20 cellular contexts compared by ENCODE assay signal in the genomic region with DNA sequence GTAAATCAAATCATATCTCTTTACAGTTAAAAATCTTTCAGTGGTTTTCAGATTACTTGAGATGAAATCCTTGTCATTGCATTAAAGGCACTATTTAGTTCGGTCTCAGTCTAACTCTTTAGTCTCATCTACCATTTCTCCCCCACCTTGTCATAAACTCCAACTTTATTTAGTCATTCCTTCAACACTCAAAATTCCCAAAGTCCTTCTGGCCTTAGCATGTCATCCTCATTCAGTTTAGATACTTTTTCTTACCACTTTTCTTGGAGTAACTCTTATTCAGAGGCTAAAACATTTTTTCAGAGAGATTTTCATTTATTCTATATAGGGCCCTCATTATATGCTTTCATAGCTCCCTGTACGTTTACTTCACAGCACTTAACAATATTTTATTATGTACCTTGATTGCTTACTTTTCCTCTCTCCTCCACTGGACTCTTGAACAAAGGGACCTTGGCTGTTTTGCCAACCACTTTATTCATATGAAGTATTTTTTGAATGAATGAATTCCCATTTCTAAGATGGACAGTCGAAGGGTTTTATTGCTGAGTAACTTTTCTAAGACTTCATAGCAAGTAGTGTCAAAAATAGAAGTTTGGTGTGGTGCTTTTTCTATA. TPM values are rescaled to one million over a fixed set of nuclear protein-coding genes. Genes with fewer than 3 reads are reported as not detected.
DNase-seq lines count a peak whose midpoint lies in the region; ATAC-seq and TF ChIP-seq lines count a peak whose summit lies in the region.
"Had no signal": no experiment of that assay in that cellular context is flagged by ENCODE, and none has a peak within 500 bp of the region (broad histone marks: within the 10 kb centered on the region; RNA-seq: fewer than 3 reads in every experiment).

No MANE protein-coding gene starts in this region.

- no peaks in the 10 kb centered on the region for H3K9me2 ChIP-seq in Loucy (replicated peaks; ENCODE audit: low read depth, low read length)
- H3K9me2 ChIP-seq in GM23338 (ENCODE audit: insufficient read depth), result no peaks in the 10 kb centered on the region

- DNase-seq in activated CD4-positive, alpha-beta T cell treated with anti-CD3 and anti-CD28 coated beads, Interleukin-2, amount 10 ng/mL, durations not matched to agents 7 days and 5 days, result no peak
- DNase-seq in activated CD4-positive, alpha-beta T cell treated with anti-CD3 and anti-CD28 coated beads for 4 hours, result no peak
- DNase-seq in CD4-positive, CD25-positive, alpha-beta regulatory T cell, result no peak
- DNase-seq in right lobe of liver (no peak), head of caudate nucleus (no peak), anterior cingulate cortex (lab: John Stamatoyannopoulos, UW) (no peak), GM23338 (ENCODE audit: low spot score) (no peak)
- DNase-seq: BE2C; H7; Karpas-422; NCI-H1048; NCI-H187 treated with DMSO at 0.1 percent for 48 hours; stimulated activated CD8-positive, alpha-beta memory T cell treated with anti-CD3 and anti-CD28 coated beads, Interleukin-4, amount 100 ng/mL, for 48 hours; T-helper 2 cell had no signal

- H3K79me2 ChIP-seq in Loucy (ENCODE audit: insufficient read depth, low read length), result peaks cover 100% of the 10 kb centered on the region
- peaks cover 94% of the 10 kb centered on the region for H3K79me2 ChIP-seq in GM23338 (replicated peaks; ENCODE audit: insufficient read depth)

- no peaks in the 10 kb centered on the region for H3K9me3 ChIP-seq in CD4-positive, CD25-positive, alpha-beta regulatory T cell (ENCODE audit: control insufficient read depth in 2 of 2, low read length in 2 of 2)
- no peaks in the 10 kb centered on the region for H3K9me3 ChIP-seq in Loucy (ENCODE audit: insufficient read depth, low read depth, low read length)
- H3K9me3 ChIP-seq in right lobe of liver, result no peaks in the 10 kb centered on the region
- H3K9me3 ChIP-seq: A549, BE2C, neutrophil, prostate gland had no signal

- peak overlapping the region; percentile 100 for H3K4me3 ChIP-seq in CD4-positive, CD25-positive, alpha-beta regulatory T cell (ENCODE audit: low read depth, low read length)
- no peak overlapping the region for H3K4me3 ChIP-seq in Loucy (ENCODE audit: low read length, poor library complexity, severe bottlenecking)
- no peak overlapping the region for H3K4me3 ChIP-seq in right lobe of liver
- H3K4me3 ChIP-seq in GM23338, result no peak overlapping the region
- H3K4me3 ChIP-seq: A549, GM12878, prostate gland had no signal

- peaks cover 7% of the 10 kb centered on the region for H3K36me3 ChIP-seq in CD4-positive, CD25-positive, alpha-beta regulatory T cell (ENCODE audit: control insufficient read depth, insufficient read depth, low read length)
- H3K36me3 ChIP-seq in Loucy (ENCODE audit: insufficient read depth, low read length), result no peaks in the 10 kb centered on the region
- H3K36me3 ChIP-seq in right lobe of liver, result no peaks in the 10 kb centered on the region
- H3K36me3 ChIP-seq in GM23338 (ENCODE audit: insufficient read depth), result no peaks in the 10 kb centered on the region
- H3K36me3 ChIP-seq: prostate gland had no signal

- no peak for TF ChIP-seq CTCF in Loucy (conservative IDR thresholded peaks at IDR 0.05; ENCODE audit: low read length)
- TF ChIP-seq CTCF in right lobe of liver (IDR thresholded peaks at IDR 0.05), result no peak
- no peak for TF ChIP-seq CTCF in GM23338 (conservative IDR thresholded peaks at IDR 0.05; ENCODE audit: low read depth in 2 of 2)

- POLR2A ChIA-PET in activated CD4-positive, alpha-beta T cell treated with anti-CD3 and anti-CD28 coated beads, Interleukin-2, amount 10 ng/mL, durations not matched to agents 7 days and 5 days (lab: Charles Lee), result no interaction called here

- H3K36me3 Mint-ChIP-seq in activated CD4-positive, alpha-beta T cell treated with anti-CD3 and anti-CD28 coated beads, Interleukin-2, amount 10 ng/mL, durations not matched to agents 7 days and 5 days (ENCODE audit: low read depth), result peaks cover 39% of the 10 kb centered on the region
- peaks cover 16% of the 10 kb centered on the region for H3K36me3 Mint-ChIP-seq in CD4-positive, CD25-positive, alpha-beta regulatory T cell
- no peaks in the 10 kb centered on the region for H3K36me3 Mint-ChIP-seq in GM23338 (ENCODE audit: low read depth)
- H3K36me3 Mint-ChIP-seq: type B pancreatic cell had no signal

- peaks cover 74% of the 10 kb centered on the region for H3K4me1 Mint-ChIP-seq in activated CD4-positive, alpha-beta T cell treated with anti-CD3 and anti-CD28 coated beads, Interleukin-2, amount 10 ng/mL, durations not matched to agents 7 days and 5 days
- H3K4me1 Mint-ChIP-seq in CD4-positive, CD25-positive, alpha-beta regulatory T cell, result peaks cover 71 to 90% (median 84%) of the 10 kb centered on the region in 4 donors
- no peaks in the 10 kb centered on the region; the same call in 2 of the 3 replicates for H3K4me1 Mint-ChIP-seq in GM23338

- CTCF ChIA-PET in activated CD4-positive, alpha-beta T cell treated with anti-CD3 and anti-CD28 coated beads, Interleukin-2, amount 10 ng/mL, durations not matched to agents 7 days and 5 days (lab: Charles Lee), result no interaction called here

- H4K20me1 ChIP-seq in Loucy (ENCODE audit: insufficient read depth, low read length, poor library complexity, severe bottlenecking), result peaks cover 99% of the 10 kb centered on the region
- H4K20me1 ChIP-seq in GM23338 (replicated peaks; ENCODE audit: insufficient read depth), result peaks cover 22% of the 10 kb centered on the region

- H3F3A ChIP-seq in Loucy (ENCODE audit: low read depth) (peaks cover 8% of the 10 kb centered on the region; the same call in 1 of the 2 replicates), GM23338 (replicated peaks; ENCODE audit: low read depth) (no peaks in the 10 kb centered on the region)

- no peaks in the 10 kb centered on the region for H3K9me3 Mint-ChIP-seq in activated CD4-positive, alpha-beta T cell treated with anti-CD3 and anti-CD28 coated beads, Interleukin-2, amount 10 ng/mL, durations not matched to agents 7 days and 5 days
- H3K9me3 Mint-ChIP-seq in CD4-positive, CD25-positive, alpha-beta regulatory T cell, result peaks cover 0 to 2% (median 0%) of the 10 kb centered on the region in 7 donors
- no peaks in the 10 kb centered on the region for H3K9me3 Mint-ChIP-seq in GM23338

- no peak overlapping the region for H3K27ac ChIP-seq in CD4-positive, CD25-positive, alpha-beta regulatory T cell (ENCODE audit: insufficient read depth, low read length, poor library complexity, severe bottlenecking)
- H3K27ac ChIP-seq in right lobe of liver (peak overlapping the region in 2 of 3 donors; percentile 21 to 48), GM23338 (ENCODE audit: low read depth) (no peak overlapping the region)
- H3K27ac ChIP-seq: A549, prostate gland had no signal

- no peak overlapping the region for H3K9ac ChIP-seq in Loucy (ENCODE audit: low read depth, low read length, poor library complexity, severe bottlenecking)

- intact Hi-C loops in right lobe of liver (cut with DNase I), result no loop called here
- intact Hi-C loops in head of caudate nucleus (cut with DNase I), result no loop called here

- H3K4me1 ChIP-seq in CD4-positive, CD25-positive, alpha-beta regulatory T cell (ENCODE audit: control insufficient read depth, insufficient read depth, low read length, poor library complexity, severe bottlenecking), result peaks cover 78% of the 10 kb centered on the region
- H3K4me1 ChIP-seq in Loucy (ENCODE audit: insufficient read depth, low read length, poor library complexity, severe bottlenecking), result peaks cover 45% of the 10 kb centered on the region
- H3K4me1 ChIP-seq in right lobe of liver, result peaks cover 0 to 53% (median 25%) of the 10 kb centered on the region in 4 donors
- H3K4me1 ChIP-seq in GM23338 (ENCODE audit: insufficient read depth), result no peaks in the 10 kb centered on the region
- H3K4me1 ChIP-seq: prostate gland had no signal

- no peak overlapping the region for H3K27ac Mint-ChIP-seq in activated CD4-positive, alpha-beta T cell treated with anti-CD3 and anti-CD28 coated beads, Interleukin-2, amount 10 ng/mL, durations not matched to agents 7 days and 5 days
- peak overlapping the region in 2 of 3 donors; percentile 45 to 78 for H3K27ac Mint-ChIP-seq in CD4-positive, CD25-positive, alpha-beta regulatory T cell
- H3K27ac Mint-ChIP-seq in GM23338, result no peak overlapping the region
- H3K27ac Mint-ChIP-seq: type B pancreatic cell had no signal

- no peaks in the 10 kb centered on the region for H3K27me3 Mint-ChIP-seq in activated CD4-positive, alpha-beta T cell treated with anti-CD3 and anti-CD28 coated beads, Interleukin-2, amount 10 ng/mL, durations not matched to agents 7 days and 5 days
- H3K27me3 Mint-ChIP-seq in CD4-positive, CD25-positive, alpha-beta regulatory T cell, result no peaks in the 10 kb centered on the region
- no peaks in the 10 kb centered on the region for H3K27me3 Mint-ChIP-seq in GM23338 (ENCODE audit: insufficient read depth, low read depth, poor library complexity)
- H3K27me3 Mint-ChIP-seq: type B pancreatic cell had no signal

- H3K4me3 Mint-ChIP-seq in activated CD4-positive, alpha-beta T cell treated with anti-CD3 and anti-CD28 coated beads, Interleukin-2, amount 10 ng/mL, durations not matched to agents 7 days and 5 days, result peak overlapping the region; percentile 1
- H3K4me3 Mint-ChIP-seq in CD4-positive, CD25-positive, alpha-beta regulatory T cell, result peak overlapping the region; percentile 74 to 84 (median 77)
- no peak overlapping the region for H3K4me3 Mint-ChIP-seq in GM23338
- H3K4me3 Mint-ChIP-seq: type B pancreatic cell had no signal

- H3K4me2 ChIP-seq in Loucy (ENCODE audit: low read depth, low read length, poor library complexity, severe bottlenecking) (peak overlapping the region; percentile 7), GM23338 (no peak overlapping the region)
- H3K4me2 ChIP-seq: A549 had no signal

- TF ChIP-seq POLR2A in right lobe of liver (IDR thresholded peaks at IDR 0.05), result no peak

- H3K27me3 ChIP-seq in CD4-positive, CD25-positive, alpha-beta regulatory T cell (ENCODE audit: control insufficient read depth, insufficient read depth, low read length), result no peaks in the 10 kb centered on the region
- no peaks in the 10 kb centered on the region for H3K27me3 ChIP-seq in Loucy (ENCODE audit: insufficient read depth, low read length, poor library complexity, severe bottlenecking)
- no peaks in the 10 kb centered on the region for H3K27me3 ChIP-seq in right lobe of liver
- no peaks in the 10 kb centered on the region for H3K27me3 ChIP-seq in GM23338 (ENCODE audit: insufficient read depth)
- H3K27me3 ChIP-seq: BE2C, neutrophil had no signal

- H2AFZ ChIP-seq in Loucy (ENCODE audit: low read length), result no peak overlapping the region
- no peak overlapping the region for H2AFZ ChIP-seq in GM23338

- ATAC-seq in CD4-positive, CD25-positive, alpha-beta regulatory T cell (ENCODE audit: low read depth in 2 of 2), result no peak
- ATAC-seq in right lobe of liver (peak in 2 of 4 donors; percentile 23 to 37), GM23338 (no peak)
- ATAC-seq: A549, GM12878 had no signal

- 53% methylated on average over 3 of the region's 3 CpGs for WGBS in right lobe of liver (ENCODE audit: insufficient coverage, low coverage, low lambda C conversion rate, missing lambda C conversion rate)

RNA-seq across cellular contexts. Expression of a gene that starts 12.8 kb away (rescaled TPM):
- total RNA-seq in activated CD4-positive, alpha-beta T cell treated with anti-CD3 and anti-CD28 coated beads, Interleukin-2, amount 10 ng/mL, durations not matched to agents 7 days and 5 days, result 100 to 1,000 TPM; 162 to 167 TPM
- 417 TPM for total RNA-seq in CD4-positive, CD25-positive, alpha-beta regulatory T cell
- 100 to 1,000 TPM; 183 to 214 (median 201) TPM for polyA plus RNA-seq in CD4-positive, CD25-positive, alpha-beta regulatory T cell
- total RNA-seq in right lobe of liver, result 10 to 100 TPM; 32.4 to 60.5 (median 37.9) TPM
- 29.5 and 33.0 TPM in 2 replicates for total RNA-seq in GM23338 (2014; rRNA removed; shearing (Covaris generic))
- polyA plus RNA-seq in GM23338 (2016; fragmentation: Nextera tagmentation; extraction: Ambion mirVana), result 60.3 and 64.8 TPM in 2 replicates

Comparison
In these comparisons a context has a peak if more than half of its experiments do, and no peak if none do; other contexts are left out.
1. H3K27ac Mint-ChIP-seq: peak in CD4-positive, CD25-positive, alpha-beta regulatory T cell (2 of 3); none in activated CD4-positive, alpha-beta T cell treated with anti-CD3 and anti-CD28 coated beads, Interleukin-2, amount 10 ng/mL, durations not matched to agents 7 days and 5 days (single experiment) and GM23338 (single experiment).
2. H3K27ac ChIP-seq: peak in right lobe of liver (2 of 3); none in CD4-positive, CD25-positive, alpha-beta regulatory T cell (single experiment) and GM23338 (single experiment).